Comparison of ENCODE assay signal across 8 cellular contexts in the genomic region with DNA sequence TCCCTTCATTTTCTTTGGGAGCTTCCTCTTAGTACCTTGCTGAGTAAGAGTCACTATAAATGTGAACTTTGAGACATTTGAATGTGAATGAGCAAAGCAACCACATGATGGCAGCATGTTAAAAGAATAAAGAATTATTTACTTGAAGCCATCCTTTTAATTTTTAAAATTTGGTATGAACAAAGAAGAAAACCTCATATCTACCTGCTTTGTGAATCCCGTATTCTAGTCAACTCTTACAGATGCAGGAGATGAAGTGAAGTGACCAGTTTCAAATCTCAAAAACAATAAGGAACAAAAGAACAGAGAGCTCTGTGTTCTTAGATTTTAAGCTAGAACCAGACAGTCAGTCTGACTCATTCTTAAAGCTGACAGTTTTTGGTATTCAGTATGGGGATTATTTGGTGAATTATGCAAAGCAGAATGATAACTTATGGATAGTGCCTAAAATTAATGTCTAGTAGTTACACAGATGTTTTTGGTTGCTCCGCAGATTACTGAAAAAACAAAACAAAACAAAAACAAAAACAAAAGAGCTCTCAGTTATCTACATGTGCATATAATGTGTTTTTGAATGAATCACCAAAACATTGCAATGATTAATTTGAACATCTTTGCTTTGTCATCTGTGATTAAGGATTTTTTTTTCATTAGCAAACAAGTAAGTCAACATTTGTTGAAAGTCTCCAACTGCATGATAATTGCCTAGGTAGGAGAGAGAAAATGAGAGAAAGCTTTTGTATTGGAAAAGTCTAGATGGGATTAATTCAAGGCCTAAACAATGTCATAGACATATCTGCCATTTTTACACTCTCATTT. TPM values are rescaled to one million over a fixed set of nuclear protein-coding genes. Genes with fewer than 3 reads are reported as not detected.
A peak's percentile ranks its signal among the peaks of the same experiment; 100 is the strongest.
DNase-seq lines count a peak whose midpoint lies in the region; ATAC-seq and TF ChIP-seq lines count a peak whose summit lies in the region.

No MANE protein-coding gene starts in this region.

- CTCF ChIA-PET in mammary epithelial cell (lab: Charles Lee; ENCODE audit: low non-redundant PET), result interaction anchor here (0.5 to 1.5 kb wide), 8 partner anchors 18 to 836 kb away, joined by 3 to 16 read pairs (median 6); no protein-coding TSS in a partner anchor

- H3K27ac Mint-ChIP-seq in nephron, result no peak overlapping the region

- H3K9ac ChIP-seq in mammary epithelial cell (ENCODE audit: insufficient read depth, low read length), result peak overlapping the region; percentile 3

- no TSS peak for BruUV-seq in mammary epithelial cell (replicated peaks; lab: Mats Ljungman, UMichigan)

- H3K36me3 Mint-ChIP-seq in nephron (ENCODE audit: low read depth), result no peaks in the 10 kb centered on the region

- dilution Hi-C loops in mammary epithelial cell (cut with HindIII; ENCODE audit: low sequenced_read_pairs), result no loop called here

- no peaks in the 10 kb centered on the region for H4K20me1 ChIP-seq in mammary epithelial cell (ENCODE audit: insufficient read depth, low read length)

- H3K4me2 ChIP-seq in mammary epithelial cell (ENCODE audit: insufficient read depth, low read depth, low read length), result peak overlapping the region; percentile 14

- no peaks in the 10 kb centered on the region for H3K27me3 Mint-ChIP-seq in nephron (ENCODE audit: low read depth)

- no peak overlapping the region for H2AFZ ChIP-seq in mammary epithelial cell (ENCODE audit: low read depth, low read length)

- 46% methylated on average over 2 of the region's 2 CpGs for WGBS in mammary epithelial cell (ENCODE audit: low coverage, missing lambda C conversion rate)

- H3K9me3 Mint-ChIP-seq in nephron, result no peaks in the 10 kb centered on the region

- in situ Hi-C loops in mammary epithelial cell (cut with MboI; ENCODE audit: low sequenced_read_pairs in 2 of 2), result no loop called here

- H3K9me3 ChIP-seq in mammary epithelial cell (replicated peaks; ENCODE audit: insufficient read depth, low read length), result no peaks in the 10 kb centered on the region

- no peaks in the 10 kb centered on the region for H3K36me3 ChIP-seq in mammary epithelial cell (ENCODE audit: insufficient read depth, low read length)

- H3K27me3 ChIP-seq in mammary epithelial cell (ENCODE audit: insufficient read depth, low read length), result no peaks in the 10 kb centered on the region

- no peaks in the 10 kb centered on the region for H3K79me2 ChIP-seq in mammary epithelial cell (ENCODE audit: insufficient read depth, low read length)

- H3K4me1 Mint-ChIP-seq in nephron, result no peaks in the 10 kb centered on the region

- intact Hi-C loops in mammary epithelial cell (cut with micrococcal nuclease), result loop anchor here (5.0 kb wide), 1 partner anchor 64 kb away; no protein-coding TSS in a partner anchor

- DNase-seq in AML-193 (lab: John Stamatoyannopoulos, UW) (peak; percentile 37 to 45), NB4 (ENCODE audit: low read depth) (peak; percentile 12), mammary epithelial cell (peak; percentile 67), substantia nigra (lab: John Stamatoyannopoulos, UW) (no peak)
- no peak for DNase-seq in stimulated activated naive CD4-positive, alpha-beta T cell (lab: John Stamatoyannopoulos, UW)

- peak; percentile 43 for ATAC-seq in GM18520 (IDR thresholded peaks at IDR 0.05; ENCODE audit: unreplicated experiment)
- no peak for ATAC-seq in HG03159 (IDR thresholded peaks at IDR 0.05; ENCODE audit: unreplicated experiment)

- TF ChIP-seq CTCF in NB4 (IDR thresholded peaks at IDR 0.05; ENCODE audit: low read depth, low read length) (no peak), mammary epithelial cell (conservative IDR thresholded peaks at IDR 0.05 in 1 of 2, IDR thresholded peaks at IDR 0.05 in 1 of 2; ENCODE audit: extremely low read depth in 1 of 2, insufficient read depth in 1 of 2, low read depth in 1 of 2, low read length in 2 of 2) (peak; percentile 27 to 41), nephron (IDR thresholded peaks at IDR 0.05; ENCODE audit: unreplicated experiment in 3 of 3) (peak; percentile 43 to 57 (median 54))

- no peak for TF ChIP-seq POLR2A in NB4 (IDR thresholded peaks at IDR 0.05; ENCODE audit: extremely low read depth, insufficient read length)

- no peak overlapping the region for H3K4me3 Mint-ChIP-seq in nephron

- peaks cover 5% of the 10 kb centered on the region for H3K4me1 ChIP-seq in mammary epithelial cell (ENCODE audit: insufficient read depth, low read length)

- H3K4me3 ChIP-seq in NB4 (ENCODE audit: low read depth, low read length), result no peak overlapping the region
- H3K4me3 ChIP-seq in mammary epithelial cell (replicated peaks in 1 of 3; ENCODE audit: insufficient read depth in 1 of 3, low read depth in 2 of 3, low read length in 3 of 3), result no peak overlapping the region

- H3K27ac ChIP-seq in mammary epithelial cell (ENCODE audit: insufficient read depth, low read depth, low read length) (peak overlapping the region; percentile 2), substantia nigra (ENCODE audit: low read depth, low read length, poor library complexity, severe bottlenecking) (no peak overlapping the region)

RNA-seq across cellular contexts. Expression of a gene that starts 48.2 kb away (rescaled TPM):
- 100 to 1,000 TPM; 121 to 323 TPM for total RNA-seq in mammary epithelial cell
- polyA plus RNA-seq in mammary epithelial cell, result 793 TPM
- 186 TPM for polyA minus RNA-seq in mammary epithelial cell

RNA-seq across cellular contexts. Expression of a gene that starts 51.9 kb away (rescaled TPM):
- 10 to 100 TPM; 50.0 to 50.2 TPM for total RNA-seq in mammary epithelial cell
- polyA plus RNA-seq in mammary epithelial cell, result 26.3 TPM
- polyA minus RNA-seq in mammary epithelial cell, result 12.5 TPM

Comparison
In these comparisons a context has a peak if more than half of its experiments do, and no peak if none do; other contexts are left out.
1. DNase-seq: peak in AML-193 (2 of 2), NB4 (single experiment) and mammary epithelial cell (single experiment); none in substantia nigra (0 of 49) and stimulated activated naive CD4-positive, alpha-beta T cell (0 of 6).